ENCODE assay signal across 9 cellular contexts in the genomic region with DNA sequence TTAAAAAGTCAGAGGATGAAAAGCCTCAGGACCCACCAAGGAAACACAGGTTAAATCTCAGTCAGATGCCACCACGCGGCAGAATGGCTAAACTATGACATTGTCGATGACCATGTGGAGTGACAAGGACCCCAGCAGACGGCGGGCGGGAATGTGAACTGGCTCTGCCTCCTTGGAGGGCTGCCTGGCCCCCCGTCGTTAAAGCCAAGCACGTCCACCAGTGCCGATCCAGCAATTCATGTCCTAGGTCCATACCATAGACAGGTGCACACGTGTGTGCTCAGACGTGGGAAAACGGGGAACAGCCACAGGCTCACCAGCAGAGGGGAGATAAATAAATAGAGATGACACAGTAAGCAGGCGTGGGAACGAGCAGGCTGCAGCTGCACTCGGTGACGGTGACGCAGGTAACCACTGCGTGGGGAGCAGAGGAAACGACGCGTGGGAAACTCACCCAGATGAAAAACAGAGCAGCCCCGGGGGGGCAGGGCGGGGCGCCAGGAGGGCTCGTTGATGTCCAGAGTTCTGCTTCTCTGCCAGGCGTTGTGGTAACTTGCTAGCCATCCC. TPM values are rescaled to one million over a fixed set of nuclear protein-coding genes. Genes with fewer than 3 reads are reported as not detected.
A peak's percentile ranks its signal among the peaks of the same experiment; 100 is the strongest.
DNase-seq lines count a peak whose midpoint lies in the region; ATAC-seq and TF ChIP-seq lines count a peak whose summit lies in the region.
"Had no signal": no experiment of that assay in that cellular context is flagged by ENCODE, and none has a peak within 500 bp of the region (broad histone marks: within the 10 kb centered on the region; RNA-seq: fewer than 3 reads in every experiment).

No MANE protein-coding gene starts in this region.

- peak; percentile 94 for ATAC-seq in activated T-helper 17 cell treated with anti-CD3 and anti-CD28 coated beads, Interleukin-2, amount 50 U/mL, for 72 hours (replicated peaks)
- ATAC-seq in naive thymus-derived CD8-positive, alpha-beta T cell: peak; percentile 91 to 93

- peaks cover 14% of the 10 kb centered on the region for H3K4me1 Mint-ChIP-seq in activated T-helper 17 cell treated with anti-CD3 and anti-CD28 coated beads, Interleukin-2, amount 50 U/mL, for 72 hours
- H3K4me1 Mint-ChIP-seq in naive thymus-derived CD8-positive, alpha-beta T cell: peaks cover 18 to 46% (median 39%) of the 10 kb centered on the region in 4 donors
- peaks cover 16% of the 10 kb centered on the region for H3K4me1 Mint-ChIP-seq in type B pancreatic cell (ENCODE audit: unreplicated experiment)

- no peaks in the 10 kb centered on the region for H3K9me3 Mint-ChIP-seq in activated T-helper 17 cell treated with anti-CD3 and anti-CD28 coated beads, Interleukin-2, amount 50 U/mL, for 72 hours
- no peaks in the 10 kb centered on the region for H3K9me3 Mint-ChIP-seq in naive thymus-derived CD8-positive, alpha-beta T cell
- no peaks in the 10 kb centered on the region for H3K9me3 Mint-ChIP-seq in type B pancreatic cell

- peak; percentile 83 for DNase-seq in GM10266 (ENCODE audit: extremely low spot score)
- DNase-seq in NCI-H524 treated with DMSO at 0.1 percent for 48 hours (lab: John Stamatoyannopoulos, UW): peak; percentile 62
- peak; percentile 63 to 94 (median 92) for DNase-seq in naive thymus-derived CD8-positive, alpha-beta T cell
- no peak for DNase-seq in type B pancreatic cell (ENCODE audit: extremely low spot score, unreplicated experiment)
- no peak for DNase-seq in NCI-H774 (lab: John Stamatoyannopoulos, UW)
- no peak for DNase-seq in ACHN
- DNase-seq in NCI-H187 treated with DMSO at 0.1 percent for 48 hours (lab: John Stamatoyannopoulos, UW): no peak

- POLR2A ChIA-PET in naive thymus-derived CD8-positive, alpha-beta T cell (lab: Charles Lee): no interaction called here

- in situ Hi-C loops in ACHN (cut with HindIII; ENCODE audit: low pct_ligation_motif_present, low pct_unique_long_range_greater_than_20kb, low sequenced_read_pairs): no loop called here

- peak overlapping the region; percentile 82 for H3K4me3 Mint-ChIP-seq in activated T-helper 17 cell treated with anti-CD3 and anti-CD28 coated beads, Interleukin-2, amount 50 U/mL, for 72 hours
- peak overlapping the region; percentile 78 to 90 (median 85) for H3K4me3 Mint-ChIP-seq in naive thymus-derived CD8-positive, alpha-beta T cell
- no peak overlapping the region for H3K4me3 Mint-ChIP-seq in type B pancreatic cell

- no peaks in the 10 kb centered on the region for H3K27me3 Mint-ChIP-seq in activated T-helper 17 cell treated with anti-CD3 and anti-CD28 coated beads, Interleukin-2, amount 50 U/mL, for 72 hours
- peaks cover 0 to 4% (median 0%) of the 10 kb centered on the region in 5 donors for H3K27me3 Mint-ChIP-seq in naive thymus-derived CD8-positive, alpha-beta T cell
- H3K27me3 Mint-ChIP-seq in type B pancreatic cell: peaks cover 26% of the 10 kb centered on the region

- H3K36me3 Mint-ChIP-seq in activated T-helper 17 cell treated with anti-CD3 and anti-CD28 coated beads, Interleukin-2, amount 50 U/mL, for 72 hours (ENCODE audit: low read depth): no peaks in the 10 kb centered on the region
- H3K36me3 Mint-ChIP-seq in naive thymus-derived CD8-positive, alpha-beta T cell: peaks cover 0 to 5% (median 0%) of the 10 kb centered on the region in 3 donors
- no peaks in the 10 kb centered on the region for H3K36me3 Mint-ChIP-seq in type B pancreatic cell

- peak overlapping the region; percentile 87 for H3K27ac Mint-ChIP-seq in activated T-helper 17 cell treated with anti-CD3 and anti-CD28 coated beads, Interleukin-2, amount 50 U/mL, for 72 hours
- peak overlapping the region; percentile 68 to 99 (median 97) for H3K27ac Mint-ChIP-seq in naive thymus-derived CD8-positive, alpha-beta T cell
- peak overlapping the region; percentile 64 for H3K27ac Mint-ChIP-seq in type B pancreatic cell

- TF ChIP-seq CTCF in GM10266 (IDR thresholded peaks at IDR 0.05; ENCODE audit: control insufficient read depth, insufficient read depth, low read depth, missing control alignments): no peak
- no peak for TF ChIP-seq CTCF in type B pancreatic cell (conservative IDR thresholded peaks at IDR 0.05)

RNA-seq across cellular contexts. Expression of a gene that starts 28.3 kb away (rescaled TPM):
- total RNA-seq in activated T-helper 17 cell treated with anti-CD3 and anti-CD28 coated beads, Interleukin-2, amount 50 U/mL, for 72 hours: 10 to 100 TPM; 11.6 to 16.5 TPM
- total RNA-seq in naive thymus-derived CD8-positive, alpha-beta T cell: under 1 TPM in 1 of 2 experiments, not detected in 1; 0.47 TPM
- 1 to 10 TPM in 2 of 3 donors, under 1 TPM in 1; 0.82 to 2.3 (median 1.1) TPM for polyA plus RNA-seq in naive thymus-derived CD8-positive, alpha-beta T cell
- total RNA-seq in type B pancreatic cell (ENCODE audit: low replicate concordance): 2.1 and 5.5 TPM in 2 replicates
- total RNA-seq: epithelial cell of proximal tubule had no signal

Comparison
In these comparisons a context has a peak if more than half of its experiments do, and no peak if none do; other contexts are left out.
1. DNase-seq: peak in GM10266 (single experiment), NCI-H524 treated with DMSO at 0.1 percent for 48 hours (single experiment) and naive thymus-derived CD8-positive, alpha-beta T cell (10 of 10); none in type B pancreatic cell (single experiment), NCI-H774 (single experiment), ACHN (single experiment) and NCI-H187 treated with DMSO at 0.1 percent for 48 hours (single experiment).
2. Peak in every context shown above with its lines, with median percentiles within 50 percentile points of each other: H3K27ac Mint-ChIP-seq.